ENCODE assay signal across 8 cellular contexts in genomic region chr6:112311950-112312547, GRCh38. TPM values are rescaled to one million over a fixed set of nuclear protein-coding genes. Genes with fewer than 3 reads are reported as not detected.
DNase-seq lines count a peak whose midpoint lies in the region; ATAC-seq, FAIRE-seq and TF ChIP-seq lines count a peak whose summit lies in the region.

No MANE protein-coding gene starts in this region.

- H3K4me3 ChIP-seq in H1 (ENCODE audit: extremely low read depth in 1 of 4, insufficient read depth in 2 of 4, low read depth in 3 of 4, low read length in 4 of 4) (no peak overlapping the region), osteoblast (ENCODE audit: insufficient read depth, low read length) (no peak overlapping the region)

- CTCF ChIA-PET in H1 (lab: Charles Lee; ENCODE audit: partially characterized antibody), result interaction anchor here (0.6 to 7.4 kb wide), 17 partner anchors 10 to 199 kb away, joined by 3 to 101 read pairs (median 6); no protein-coding TSS in a partner anchor

- H4K8ac ChIP-seq in H1 (ENCODE audit: extremely low read depth, insufficient read depth, low read length), result no peak overlapping the region

- no peaks in the 10 kb centered on the region for H3K79me2 ChIP-seq in H1 (ENCODE audit: control insufficient read depth in 1 of 2, insufficient read depth in 2 of 2, low read length in 2 of 2)
- H3K79me2 ChIP-seq in osteoblast (ENCODE audit: insufficient read depth, low read length), result no peaks in the 10 kb centered on the region

- H3K27ac ChIP-seq in H1 (ENCODE audit: low read depth, low read length), result no peak overlapping the region
- no peak overlapping the region for H3K27ac ChIP-seq in osteoblast (ENCODE audit: low read depth, low read length)

- no peak overlapping the region for H2BK15ac ChIP-seq in H1 (ENCODE audit: low read length)

- H3K27me3 ChIP-seq in H1 (replicated peaks in 1 of 4; ENCODE audit: control insufficient read depth in 3 of 4, extremely low read depth in 1 of 4, insufficient read depth in 3 of 4, low read length in 3 of 4) (no peaks in the 10 kb centered on the region), osteoblast (ENCODE audit: insufficient read depth, low read length) (no peaks in the 10 kb centered on the region)

- H4K5ac ChIP-seq in H1 (ENCODE audit: insufficient read length, low read depth, low read length), result no peak overlapping the region

- H4K20me1 ChIP-seq in H1 (replicated peaks in 1 of 2; ENCODE audit: control insufficient read depth in 1 of 2, insufficient read depth in 2 of 2, low read length in 2 of 2), result no peaks in the 10 kb centered on the region
- H4K20me1 ChIP-seq in osteoblast (ENCODE audit: insufficient read depth, low read length), result no peaks in the 10 kb centered on the region

- H2BK5ac ChIP-seq in H1 (ENCODE audit: low read depth, low read length), result no peak overlapping the region

- H3K18ac ChIP-seq in H1 (ENCODE audit: extremely low read depth, low read length), result no peak overlapping the region

- H4K91ac ChIP-seq in H1 (replicated peaks; ENCODE audit: insufficient read length, low read length), result no peak overlapping the region

- no peak overlapping the region for H2BK20ac ChIP-seq in H1 (ENCODE audit: low read length)

- TF ChIP-seq CTCF in H1 (IDR thresholded peaks at IDR 0.05; ENCODE audit: control extremely low read depth in 1 of 3, insufficient read depth in 1 of 3, low read depth in 1 of 3, low read length in 3 of 3) (peak in 2 of 3 experiments; percentile 38 to 62; a peak in 3 of 4 replicates), osteoblast (IDR thresholded peaks at IDR 0.05; ENCODE audit: extremely low read depth, low read depth, low read length) (peak; percentile 68)

- no peak overlapping the region for H3K56ac ChIP-seq in H1 (replicated peaks; ENCODE audit: insufficient read length, low read depth, low read length)

- no peak overlapping the region for H2BK12ac ChIP-seq in H1 (ENCODE audit: low read depth, low read length)

- TF ChIP-seq RAD21 in H1 (IDR thresholded peaks at IDR 0.05 in 1 of 2, conservative IDR thresholded peaks at IDR 0.05 in 1 of 2; ENCODE audit: low read depth in 2 of 2, low read length in 2 of 2), result peak; percentile 75

- no peak for ATAC-seq in GM18511 (IDR thresholded peaks at IDR 0.05; ENCODE audit: unreplicated experiment)
- ATAC-seq in GM18520 (IDR thresholded peaks at IDR 0.05; ENCODE audit: unreplicated experiment), result no peak

- H3K4ac ChIP-seq in H1 (replicated peaks; ENCODE audit: insufficient read length, low read depth, low read length), result no peak overlapping the region

- POLR2A ChIA-PET in H1 (lab: Charles Lee; ENCODE audit: partially characterized antibody), result no interaction called here

- H3K4me1 ChIP-seq in H1 (replicated peaks in 1 of 4; ENCODE audit: control insufficient read depth in 3 of 4, insufficient read depth in 4 of 4, low read length in 3 of 4) (no peaks in the 10 kb centered on the region), osteoblast (ENCODE audit: insufficient read depth, low read length) (peaks cover 29% of the 10 kb centered on the region)

- no peak for TF ChIP-seq POLR2A in H1 (IDR thresholded peaks at IDR 0.05; ENCODE audit: control extremely low read depth in 1 of 2, low read depth in 2 of 2, low read length in 2 of 2)

- H2BK120ac ChIP-seq in H1 (replicated peaks; ENCODE audit: low read depth, low read length), result no peak overlapping the region

- no peak overlapping the region for H2AFZ ChIP-seq in H1 (ENCODE audit: low read length)
- H2AFZ ChIP-seq in osteoblast (ENCODE audit: low read length), result peak overlapping the region; percentile 72

- peak; percentile 36 for DNase-seq in AG08396 (ENCODE audit: low spot score)
- DNase-seq in GM18507 (ENCODE audit: extremely low spot score, insufficient read length, low read depth), result peak; percentile 17
- peak; percentile 47 for DNase-seq in NCI-H748 (lab: John Stamatoyannopoulos, UW; ENCODE audit: unreplicated experiment)
- no peak for DNase-seq in H1 (ENCODE audit: low read depth in 1 of 2, low spot score in 2 of 2)
- no peak for DNase-seq in osteoblast (ENCODE audit: insufficient read length, low spot score, missing footprints)
- no peak for DNase-seq in islet precursor cell

- FAIRE-seq in GM18507 (lab: Jason Lieb, UNC) (peak; percentile 38), H1 (lab: Jason Lieb, UNC) (peak; percentile 72)

- H3K23me2 ChIP-seq in H1 (ENCODE audit: low read depth, low read length), result no peaks in the 10 kb centered on the region

- no peak overlapping the region for H3K14ac ChIP-seq in H1 (ENCODE audit: insufficient read length)

- no peak overlapping the region for H2AK5ac ChIP-seq in H1 (ENCODE audit: low read depth, low read length)

- no peak overlapping the region for H3K4me2 ChIP-seq in H1 (ENCODE audit: insufficient read depth in 1 of 2, low read depth in 2 of 2, low read length in 2 of 2)
- H3K4me2 ChIP-seq in osteoblast (ENCODE audit: insufficient read depth, low read length), result no peak overlapping the region

- H3K23ac ChIP-seq in H1 (ENCODE audit: insufficient read length), result no peak overlapping the region

- 50% methylated on average over 8 of the region's 8 CpGs; no CpG with 5 or more reads in 1 of the 2 experiments for WGBS in H1 (ENCODE audit: extremely low coverage in 1 of 2, insufficient coverage in 1 of 2, insufficient read length in 1 of 2, insufficient replicate concordance in 2 of 2, low coverage in 1 of 2, low lambda C conversion rate in 2 of 2, missing lambda C conversion rate in 1 of 2), 2 experiments

- H3K9me3 ChIP-seq in H1 (ENCODE audit: insufficient read depth in 2 of 2, low read depth in 1 of 2, low read length in 1 of 2), result no peaks in the 10 kb centered on the region
- H3K9me3 ChIP-seq in osteoblast (ENCODE audit: low read depth, low read length), result no peaks in the 10 kb centered on the region

- no peak for TF ChIP-seq EP300 in H1 (IDR thresholded peaks at IDR 0.05; ENCODE audit: borderline replicate concordance in 1 of 2, low read depth in 2 of 2, low read length in 2 of 2)

- H3K79me1 ChIP-seq in H1 (ENCODE audit: low read depth, low read length), result no peaks in the 10 kb centered on the region

- no peak overlapping the region for H3K9ac ChIP-seq in H1 (replicated peaks in 1 of 4; ENCODE audit: extremely low read depth in 1 of 4, low read depth in 3 of 4, low read length in 3 of 4)

- H3K36me3 ChIP-seq in H1 (ENCODE audit: control insufficient read depth in 2 of 4, insufficient read depth in 4 of 4, low read length in 3 of 4) (no peaks in the 10 kb centered on the region), osteoblast (ENCODE audit: insufficient read depth, low read length) (no peaks in the 10 kb centered on the region)

TF ChIP-seq in H1, 55 proteins besides CTCF, POLR2A, EP300 and RAD21 (continues in another document):
- TF ChIP-seq FOSL1 (IDR thresholded peaks at IDR 0.05; ENCODE audit: insufficient read depth, low read depth, low read length) (no peak), RBBP5 (IDR thresholded peaks at IDR 0.05; ENCODE audit: borderline replicate concordance, low read depth, low read length) (no peak), POU5F1 (IDR thresholded peaks at IDR 0.05; ENCODE audit: low read depth, low read length) (no peak), ASH2L (IDR thresholded peaks at IDR 0.05; ENCODE audit: low read length) (no peak), RNF2 (IDR thresholded peaks at IDR 0.05; ENCODE audit: borderline replicate concordance, low read depth, low read length, missing control alignments, poor library complexity, severe bottlenecking) (no peak), ATF2 (IDR thresholded peaks at IDR 0.05; ENCODE audit: low read length) (no peak), RFX5 (IDR thresholded peaks at IDR 0.05; ENCODE audit: borderline replicate concordance, low read depth, low read length) (no peak), TAF1 (IDR thresholded peaks at IDR 0.05; ENCODE audit: low read depth, low read length) (no peak), TAF7 (optimal IDR thresholded peaks at IDR 0.05; ENCODE audit: borderline replicate concordance, low read depth, low read length) (no peak), NRF1 (IDR thresholded peaks at IDR 0.05; ENCODE audit: low read depth, low read length) (no peak), SIRT6 (IDR thresholded peaks at IDR 0.05; ENCODE audit: low read length) (no peak), CBX5 (IDR thresholded peaks at IDR 0.05; ENCODE audit: low read depth, low read length) (no peak), BACH1 (IDR thresholded peaks at IDR 0.05; ENCODE audit: low read length) (no peak), SP4 (IDR thresholded peaks at IDR 0.05; ENCODE audit: low read length) (no peak)

RNA-seq across cellular contexts. Expression of gene RFPL4B, which starts 35.1 kb away (rescaled TPM):
- total RNA-seq in H1 (2021; fragmentation: NEBNext Ultra II Directional; extraction: Animal tissue kit (Norgen Biotek cat#: 25700)), result not detected in 2 replicates
- polyA plus RNA-seq in H1 (2011; rRNA removed), result not detected in 2 replicates
- not detected for polyA plus RNA-seq in H1 (2011; cell fraction: cytosol; rRNA removed)
- polyA plus RNA-seq in H1 (2011; cell fraction: nucleus; rRNA removed), result not detected
- polyA plus RNA-seq in H1 (2012, experiment 1 of 2), result not detected in 4 replicates
- polyA plus RNA-seq in H1 (2012, experiment 2 of 2), result not detected
- not detected for polyA plus RNA-seq in H1 (2013, experiment 1 of 2)
- not detected for polyA plus RNA-seq in H1 (2013, experiment 2 of 2)
- polyA minus RNA-seq in H1 (2011; rRNA and poly(A)+ RNA removed), result not detected in 2 replicates
- not detected for polyA minus RNA-seq in H1 (2011; cell fraction: cytosol; rRNA and poly(A)+ RNA removed)
- polyA minus RNA-seq in H1 (2011; cell fraction: nucleus; rRNA and poly(A)+ RNA removed), result not detected
- not detected in 2 replicates for total RNA-seq in osteoblast

RNA-seq across cellular contexts. Expression of gene LAMA4, which starts 57.7 kb away (rescaled TPM):
- total RNA-seq in H1 (2021; fragmentation: NEBNext Ultra II Directional; extraction: Animal tissue kit (Norgen Biotek cat#: 25700)), result 0.92 and 1.5 TPM in 2 replicates
- polyA plus RNA-seq in H1 (2011; rRNA removed), result 0.95 and 2.0 TPM in 2 replicates
- polyA plus RNA-seq in H1 (2011; cell fraction: cytosol; rRNA removed), result 1.1 TPM
- 2.0 TPM for polyA plus RNA-seq in H1 (2011; cell fraction: nucleus; rRNA removed)
- polyA plus RNA-seq in H1 (2012, experiment 1 of 2), result 0.87 to 1.4 TPM (median 1.1 TPM) in 4 replicates
- 0.71 TPM for polyA plus RNA-seq in H1 (2012, experiment 2 of 2)
- 4.3 TPM for polyA plus RNA-seq in H1 (2013, experiment 1 of 2)
- polyA plus RNA-seq in H1 (2013, experiment 2 of 2), result 4.4 TPM
- polyA minus RNA-seq in H1 (2011; rRNA and poly(A)+ RNA removed), result 1.3 and 2.1 TPM in 2 replicates
- 1.5 TPM for polyA minus RNA-seq in H1 (2011; cell fraction: cytosol; rRNA and poly(A)+ RNA removed)
- 2.7 TPM for polyA minus RNA-seq in H1 (2011; cell fraction: nucleus; rRNA and poly(A)+ RNA removed)
- 260 and 456 TPM in 2 replicates for total RNA-seq in osteoblast

Comparison
In these comparisons a context has a peak if more than half of its experiments do, and no peak if none do; other contexts are left out.
1. DNase-seq: peak in AG08396 (single experiment), GM18507 (single experiment) and NCI-H748 (single experiment); none in H1 (0 of 2), osteoblast (single experiment) and islet precursor cell (single experiment).
2. RNA of gene LAMA4, which starts 57.7 kb away (total RNA-seq): 260 to 456 TPM in osteoblast; 0.92 to 1.5 TPM in H1; every median in the first group is over 100 times any median in the second.